8 cellular contexts compared by ENCODE assay signal in genomic region chr7:66506703-66507102, GRCh38.
A peak's percentile ranks its signal among the peaks of the same experiment; 100 is the strongest.
DNase-seq lines count a peak whose midpoint lies in the region; ATAC-seq, FAIRE-seq and TF ChIP-seq lines count a peak whose summit lies in the region.
"Not testable (repeated sequence)": the region's sequence is repeated elsewhere in the genome, so short reads cannot be mapped to it uniquely, and the experiment has no call there.

No MANE protein-coding gene starts in this region.

- not testable (repeated sequence) for H3K9me3 Mint-ChIP-seq in CD4-positive, alpha-beta memory T cell; activated CD4-positive, alpha-beta T cell treated with anti-CD3 and anti-CD28 coated beads for 36 hours (ENCODE audit: low read depth); activated T-helper 17 cell treated with anti-CD3 and anti-CD28 coated beads, Interleukin-2, amount 50 U/mL, for 72 hours; astrocyte (ENCODE audit: unreplicated experiment); naive thymus-derived CD4-positive, alpha-beta T cell; stimulated activated naive CD8-positive, alpha-beta T cell treated with anti-CD3 and anti-CD28 coated beads, Interleukin-15, Interleukin-2, amounts not matched to agents 100 ng/mL and 50 ng/mL, for 24 hours

- intact Hi-C loops in CD4-positive, alpha-beta memory T cell (cut with micrococcal nuclease); activated CD4-positive, alpha-beta T cell treated with anti-CD3 and anti-CD28 coated beads for 36 hours (cut with DNase I, micrococcal nuclease); naive thymus-derived CD4-positive, alpha-beta T cell (cut with micrococcal nuclease): not testable (repeated sequence)

- peak overlapping the region in 2 of 7 donors; percentile 23 to 25 for H3K27ac Mint-ChIP-seq in CD4-positive, alpha-beta memory T cell
- H3K27ac Mint-ChIP-seq in activated CD4-positive, alpha-beta T cell treated with anti-CD3 and anti-CD28 coated beads for 36 hours; activated T-helper 17 cell treated with anti-CD3 and anti-CD28 coated beads, Interleukin-2, amount 50 U/mL, for 72 hours; stimulated activated naive CD8-positive, alpha-beta T cell treated with anti-CD3 and anti-CD28 coated beads, Interleukin-15, Interleukin-2, amounts not matched to agents 100 ng/mL and 50 ng/mL, for 24 hours: not testable (repeated sequence)
- H3K27ac Mint-ChIP-seq in astrocyte (ENCODE audit: unreplicated experiment): peak overlapping the region; percentile 7
- H3K27ac Mint-ChIP-seq in naive thymus-derived CD4-positive, alpha-beta T cell: peak overlapping the region in 1 of 9 donors; percentile 25

- not testable (repeated sequence) for DNase-seq in CD4-positive, alpha-beta memory T cell; activated CD4-positive, alpha-beta T cell treated with anti-CD3 and anti-CD28 coated beads for 36 hours; astrocyte (ENCODE audit: low read depth); naive thymus-derived CD4-positive, alpha-beta T cell
- DNase-seq in M059J (ENCODE audit: low read depth) (peak; percentile 49), fibroblast of mammary gland (ENCODE audit: low read depth) (peak; percentile 38)

- peak overlapping the region; percentile 79 for H3K4me2 ChIP-seq in astrocyte (ENCODE audit: low read length)

- CTCF ChIA-PET in CD4-positive, alpha-beta memory T cell (lab: Charles Lee; ENCODE audit: partially characterized antibody); activated CD4-positive, alpha-beta T cell treated with anti-CD3 and anti-CD28 coated beads for 36 hours (lab: Charles Lee); naive thymus-derived CD4-positive, alpha-beta T cell (lab: Charles Lee): not testable (repeated sequence)

- peaks cover 0 to 20% (median 3%) of the 10 kb centered on the region in 4 donors for H3K4me1 Mint-ChIP-seq in CD4-positive, alpha-beta memory T cell
- H3K4me1 Mint-ChIP-seq in activated CD4-positive, alpha-beta T cell treated with anti-CD3 and anti-CD28 coated beads for 36 hours; activated T-helper 17 cell treated with anti-CD3 and anti-CD28 coated beads, Interleukin-2, amount 50 U/mL, for 72 hours; astrocyte (ENCODE audit: low read depth, unreplicated experiment); stimulated activated naive CD8-positive, alpha-beta T cell treated with anti-CD3 and anti-CD28 coated beads, Interleukin-15, Interleukin-2, amounts not matched to agents 100 ng/mL and 50 ng/mL, for 24 hours (ENCODE audit: low read depth): not testable (repeated sequence)
- H3K4me1 Mint-ChIP-seq in naive thymus-derived CD4-positive, alpha-beta T cell: peaks cover 0 to 10% (median 6%) of the 10 kb centered on the region in 7 donors

- H3K4me1 ChIP-seq in CD4-positive, alpha-beta memory T cell (ENCODE audit: insufficient read depth, low read length); astrocyte (ENCODE audit: insufficient read depth, low read length); naive thymus-derived CD4-positive, alpha-beta T cell (ENCODE audit: control insufficient read depth in 2 of 2, insufficient read depth in 2 of 2, low read length in 2 of 2): not testable (repeated sequence)

- H3K36me3 Mint-ChIP-seq in CD4-positive, alpha-beta memory T cell; activated CD4-positive, alpha-beta T cell treated with anti-CD3 and anti-CD28 coated beads for 36 hours (ENCODE audit: low read depth); activated T-helper 17 cell treated with anti-CD3 and anti-CD28 coated beads, Interleukin-2, amount 50 U/mL, for 72 hours (ENCODE audit: low read depth); astrocyte (ENCODE audit: low read depth, unreplicated experiment); naive thymus-derived CD4-positive, alpha-beta T cell; stimulated activated naive CD8-positive, alpha-beta T cell treated with anti-CD3 and anti-CD28 coated beads, Interleukin-15, Interleukin-2, amounts not matched to agents 100 ng/mL and 50 ng/mL, for 24 hours (ENCODE audit: low read depth): not testable (repeated sequence)

- FAIRE-seq in astrocyte (lab: Jason Lieb, UNC): not testable (repeated sequence)

- not testable (repeated sequence) for H3K9me3 ChIP-seq in CD4-positive, alpha-beta memory T cell (ENCODE audit: control insufficient read depth in 1 of 2, low read length in 2 of 2); astrocyte (ENCODE audit: insufficient read depth, low read depth, low read length); naive thymus-derived CD4-positive, alpha-beta T cell (ENCODE audit: control insufficient read depth in 2 of 3, low read length in 3 of 3)

- not testable (repeated sequence) for ATAC-seq in activated CD4-positive, alpha-beta T cell treated with anti-CD3 and anti-CD28 coated beads for 36 hours; naive thymus-derived CD4-positive, alpha-beta T cell
- ATAC-seq in activated T-helper 17 cell treated with anti-CD3 and anti-CD28 coated beads, Interleukin-2, amount 50 U/mL, for 72 hours (replicated peaks): peak; percentile 43

- TF ChIP-seq CTCF in astrocyte (IDR thresholded peaks at IDR 0.05; ENCODE audit: insufficient read depth, low read depth, low read length); fibroblast of mammary gland (conservative IDR thresholded peaks at IDR 0.05; ENCODE audit: control insufficient read depth, insufficient read depth, low read depth, low read length): not testable (repeated sequence)

- not testable (repeated sequence) for H3K36me3 ChIP-seq in CD4-positive, alpha-beta memory T cell (ENCODE audit: insufficient read depth, low read length); astrocyte (ENCODE audit: insufficient read depth, low read length); naive thymus-derived CD4-positive, alpha-beta T cell (ENCODE audit: control insufficient read depth in 2 of 3, insufficient read depth in 3 of 3, low read length in 3 of 3)

- not testable (repeated sequence) for H3K27ac ChIP-seq in CD4-positive, alpha-beta memory T cell (ENCODE audit: low read depth, low read length); astrocyte (ENCODE audit: low read depth, low read length); naive thymus-derived CD4-positive, alpha-beta T cell (ENCODE audit: low read depth, low read length)

- H3K9ac ChIP-seq in astrocyte (ENCODE audit: low read length): not testable (repeated sequence)

- H3K27me3 Mint-ChIP-seq in CD4-positive, alpha-beta memory T cell; activated CD4-positive, alpha-beta T cell treated with anti-CD3 and anti-CD28 coated beads for 36 hours; activated T-helper 17 cell treated with anti-CD3 and anti-CD28 coated beads, Interleukin-2, amount 50 U/mL, for 72 hours; astrocyte (ENCODE audit: low read depth, unreplicated experiment): not testable (repeated sequence)
- H3K27me3 Mint-ChIP-seq in naive thymus-derived CD4-positive, alpha-beta T cell: peaks cover 0 to 31% (median 6%) of the 10 kb centered on the region in 5 donors
- peaks cover 11% of the 10 kb centered on the region for H3K27me3 Mint-ChIP-seq in stimulated activated naive CD8-positive, alpha-beta T cell treated with anti-CD3 and anti-CD28 coated beads, Interleukin-15, Interleukin-2, amounts not matched to agents 100 ng/mL and 50 ng/mL, for 24 hours

- not testable (repeated sequence) for H3K27me3 ChIP-seq in CD4-positive, alpha-beta memory T cell (ENCODE audit: insufficient read depth, low read length); astrocyte (ENCODE audit: insufficient read depth, low read length); naive thymus-derived CD4-positive, alpha-beta T cell (ENCODE audit: control insufficient read depth in 2 of 2, insufficient read depth in 2 of 2, low read length in 2 of 2)

- H2AFZ ChIP-seq in astrocyte (ENCODE audit: low read depth, low read length): not testable (repeated sequence)

- POLR2A ChIA-PET in CD4-positive, alpha-beta memory T cell (lab: Charles Lee; ENCODE audit: partially characterized antibody): interaction anchor here (0.9 to 2.7 kb wide), 2 partner anchors 9 to 13 kb away, joined by 3 to 27 read pairs; no protein-coding TSS in a partner anchor
- POLR2A ChIA-PET in activated CD4-positive, alpha-beta T cell treated with anti-CD3 and anti-CD28 coated beads for 36 hours (lab: Charles Lee): not testable (repeated sequence)
- POLR2A ChIA-PET in naive thymus-derived CD4-positive, alpha-beta T cell (lab: Charles Lee): interaction anchor here (1.4 kb wide), 1 partner anchor 13 kb away, joined by 14 read pairs; no protein-coding TSS in a partner anchor

- not testable (repeated sequence) for H3K79me2 ChIP-seq in astrocyte (ENCODE audit: insufficient read depth, low read length)

- not testable (repeated sequence) for H4K20me1 ChIP-seq in astrocyte (ENCODE audit: insufficient read depth, low read length)

- H3K4me3 ChIP-seq in CD4-positive, alpha-beta memory T cell (ENCODE audit: low read length in 2 of 2); astrocyte (ENCODE audit: insufficient read depth, low read depth, low read length); fibroblast of mammary gland (ENCODE audit: control insufficient read depth, low read depth, low read length); naive thymus-derived CD4-positive, alpha-beta T cell (ENCODE audit: low read length): not testable (repeated sequence)

- H3K4me3 Mint-ChIP-seq in CD4-positive, alpha-beta memory T cell: peak overlapping the region; percentile 38 to 77 (median 70)
- peak overlapping the region; percentile 6 for H3K4me3 Mint-ChIP-seq in activated CD4-positive, alpha-beta T cell treated with anti-CD3 and anti-CD28 coated beads for 36 hours
- peak overlapping the region; percentile 53 for H3K4me3 Mint-ChIP-seq in activated T-helper 17 cell treated with anti-CD3 and anti-CD28 coated beads, Interleukin-2, amount 50 U/mL, for 72 hours
- not testable (repeated sequence) for H3K4me3 Mint-ChIP-seq in astrocyte (ENCODE audit: unreplicated experiment)
- H3K4me3 Mint-ChIP-seq in naive thymus-derived CD4-positive, alpha-beta T cell: peak overlapping the region; percentile 34 to 81 (median 66)
- peak overlapping the region; percentile 55 for H3K4me3 Mint-ChIP-seq in stimulated activated naive CD8-positive, alpha-beta T cell treated with anti-CD3 and anti-CD28 coated beads, Interleukin-15, Interleukin-2, amounts not matched to agents 100 ng/mL and 50 ng/mL, for 24 hours
